ENCODE assay signal across 11 cellular contexts in the genomic region with DNA sequence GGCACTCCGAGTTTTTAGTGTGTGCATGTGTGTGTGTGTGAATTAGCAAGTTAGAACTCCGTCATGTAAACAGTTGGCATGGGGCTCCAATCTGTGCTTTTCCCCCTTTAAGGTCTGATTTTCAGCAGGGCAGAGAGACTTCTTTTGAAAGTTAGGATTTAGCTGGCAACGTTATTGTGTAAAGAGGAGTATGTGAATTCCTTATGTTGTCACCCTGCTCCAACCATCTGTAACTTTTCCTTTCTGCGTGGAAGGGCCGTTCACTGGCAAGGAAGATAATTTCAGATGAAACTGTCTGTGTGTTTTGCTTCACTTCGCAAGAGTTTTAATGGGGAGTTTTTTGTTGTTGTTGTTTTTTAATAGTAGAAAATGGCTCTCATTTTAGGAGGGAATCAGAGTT. TPM values are rescaled to one million over a fixed set of nuclear protein-coding genes. Genes with fewer than 3 reads are reported as not detected.
DNase-seq lines count a peak whose midpoint lies in the region; ATAC-seq and TF ChIP-seq lines count a peak whose summit lies in the region.
"Had no signal": no experiment of that assay in that cellular context is flagged by ENCODE, and none has a peak within 500 bp of the region (broad histone marks: within the 10 kb centered on the region; RNA-seq: fewer than 3 reads in every experiment).

No MANE protein-coding gene starts in this region.

- no peaks in the 10 kb centered on the region for H3K4me1 ChIP-seq in CD4-positive, alpha-beta memory T cell (ENCODE audit: insufficient read depth, low read length)

- H3K27ac ChIP-seq in CD4-positive, alpha-beta memory T cell (ENCODE audit: low read depth, low read length), result no peak overlapping the region

- no peaks in the 10 kb centered on the region for H3K27me3 Mint-ChIP-seq in chondrocyte (ENCODE audit: low read depth)
- peaks cover 6 to 8% of the 10 kb centered on the region in 2 donors for H3K27me3 Mint-ChIP-seq in CD4-positive, alpha-beta memory T cell

- DNase-seq in Daoy (ENCODE audit: low read depth) (peak; percentile 2), chondrocyte (ENCODE audit: low spot score) (no peak), kidney epithelial cell (ENCODE audit: low read depth) (no peak), skeletal muscle cell (ENCODE audit: low read depth) (no peak), GM10248 (ENCODE audit: extremely low spot score) (no peak)
- DNase-seq in activated T-cell treated with anti-CD3 and anti-CD28 coated beads, Interleukin-2, amount 50 U/mL, for 1 hour, result no peak
- no peak for DNase-seq in CD4-positive, alpha-beta memory T cell
- DNase-seq: CD4-positive, CD25-positive, alpha-beta regulatory T cell; MM.1S had no signal

- no peaks in the 10 kb centered on the region for H3K9me3 Mint-ChIP-seq in chondrocyte (ENCODE audit: low read depth)
- peaks cover 0 to 2% (median 0%) of the 10 kb centered on the region in 8 donors for H3K9me3 Mint-ChIP-seq in CD4-positive, alpha-beta memory T cell
- H3K9me3 Mint-ChIP-seq: central memory CD8-positive, alpha-beta T cell had no signal

- no peaks in the 10 kb centered on the region for H3K36me3 ChIP-seq in kidney epithelial cell (ENCODE audit: control insufficient read depth, insufficient read depth, low read length)
- H3K36me3 ChIP-seq in CD4-positive, alpha-beta memory T cell (ENCODE audit: insufficient read depth, low read length), result no peaks in the 10 kb centered on the region

- intact Hi-C loops in CD4-positive, alpha-beta memory T cell (cut with micrococcal nuclease), result no loop called here

- peaks cover 40% of the 10 kb centered on the region for H3K4me1 Mint-ChIP-seq in chondrocyte (ENCODE audit: low read depth)
- no peaks in the 10 kb centered on the region for H3K4me1 Mint-ChIP-seq in CD4-positive, alpha-beta memory T cell
- H3K4me1 Mint-ChIP-seq: CD4-positive, CD25-positive, alpha-beta regulatory T cell; central memory CD8-positive, alpha-beta T cell had no signal

- CTCF ChIA-PET in CD4-positive, alpha-beta memory T cell (lab: Charles Lee; ENCODE audit: partially characterized antibody), result interaction anchor here (1.0 kb wide), 1 partner anchor 9 kb away, joined by 3 read pairs; no protein-coding TSS in a partner anchor
- CTCF ChIA-PET in GM10248 (lab: Yijun Ruan, JAX), result interaction anchor here (2.2 kb wide), 1 partner anchor 9 kb away, joined by 5 read pairs; no protein-coding TSS in a partner anchor

- POLR2A ChIA-PET in CD4-positive, alpha-beta memory T cell (lab: Charles Lee; ENCODE audit: partially characterized antibody), result no interaction called here
- POLR2A ChIA-PET in GM10248 (lab: Yijun Ruan, JAX), result no interaction called here

- H3K9me3 ChIP-seq in CD4-positive, alpha-beta memory T cell (ENCODE audit: control insufficient read depth in 1 of 2, low read length in 2 of 2), result no peaks in the 10 kb centered on the region

- peak overlapping the region; percentile 89 for H3K27ac Mint-ChIP-seq in chondrocyte (ENCODE audit: unreplicated experiment)
- no peak overlapping the region for H3K27ac Mint-ChIP-seq in CD4-positive, alpha-beta memory T cell
- H3K27ac Mint-ChIP-seq: CD4-positive, CD25-positive, alpha-beta regulatory T cell had no signal

- H3K36me3 Mint-ChIP-seq in chondrocyte (ENCODE audit: low read depth), result peaks cover 3% of the 10 kb centered on the region
- H3K36me3 Mint-ChIP-seq in CD4-positive, alpha-beta memory T cell, result no peaks in the 10 kb centered on the region
- H3K36me3 Mint-ChIP-seq: CD4-positive, CD25-positive, alpha-beta regulatory T cell had no signal

- H3K27me3 ChIP-seq in kidney epithelial cell (ENCODE audit: control insufficient read depth, insufficient read depth, low read length), result no peaks in the 10 kb centered on the region
- no peaks in the 10 kb centered on the region for H3K27me3 ChIP-seq in CD4-positive, alpha-beta memory T cell (ENCODE audit: insufficient read depth, low read length)

- ATAC-seq in HG03095 (IDR thresholded peaks at IDR 0.05; ENCODE audit: unreplicated experiment), result no peak

- H3K4me3 ChIP-seq in kidney epithelial cell (ENCODE audit: low read depth, low read length), result peak overlapping the region; percentile 10
- H3K4me3 ChIP-seq in skeletal muscle cell (ENCODE audit: low read depth, low read length), result peak overlapping the region; percentile 65
- H3K4me3 ChIP-seq in CD4-positive, alpha-beta memory T cell (ENCODE audit: low read length in 2 of 2), result no peak overlapping the region

- TF ChIP-seq CTCF in chondrocyte (IDR thresholded peaks at IDR 0.05) (no peak), kidney epithelial cell (IDR thresholded peaks at IDR 0.05; ENCODE audit: insufficient read depth, low read length, poor library complexity, severe bottlenecking) (no peak), GM10248 (IDR thresholded peaks at IDR 0.05; ENCODE audit: control extremely low read depth, extremely low read depth, low read depth, missing control alignments) (no peak)

- peak overlapping the region; percentile 75 for H3K4me3 Mint-ChIP-seq in chondrocyte (ENCODE audit: unreplicated experiment)
- H3K4me3 Mint-ChIP-seq in CD4-positive, alpha-beta memory T cell, result no peak overlapping the region
- H3K4me3 Mint-ChIP-seq: CD4-positive, CD25-positive, alpha-beta regulatory T cell; central memory CD8-positive, alpha-beta T cell had no signal

RNA-seq across cellular contexts. Expression of a gene that starts 0.3 kb away (rescaled TPM):
- 0.83 and 1.4 TPM in 2 replicates for total RNA-seq in Daoy (2014; rRNA removed; shearing (Covaris generic))
- 8.1 to 27.7 TPM (median 8.4 TPM) in 3 replicates for total RNA-seq in chondrocyte
- total RNA-seq in kidney epithelial cell, result 0.29 and 0.34 TPM in 2 replicates
- total RNA-seq in CD4-positive, alpha-beta memory T cell, result not detected
- polyA plus RNA-seq in CD4-positive, alpha-beta memory T cell, result not detected
- total RNA-seq: CD4-positive, CD25-positive, alpha-beta regulatory T cell had no signal
- polyA plus RNA-seq: CD4-positive, CD25-positive, alpha-beta regulatory T cell had no signal

Comparison
In these comparisons a context has a peak if more than half of its experiments do, and no peak if none do; other contexts are left out.
1. H3K4me3 ChIP-seq: peak in kidney epithelial cell (single experiment) and skeletal muscle cell (single experiment); none in CD4-positive, alpha-beta memory T cell (0 of 2).